ENCODE assay signal across 8 cellular contexts in the genomic region with DNA sequence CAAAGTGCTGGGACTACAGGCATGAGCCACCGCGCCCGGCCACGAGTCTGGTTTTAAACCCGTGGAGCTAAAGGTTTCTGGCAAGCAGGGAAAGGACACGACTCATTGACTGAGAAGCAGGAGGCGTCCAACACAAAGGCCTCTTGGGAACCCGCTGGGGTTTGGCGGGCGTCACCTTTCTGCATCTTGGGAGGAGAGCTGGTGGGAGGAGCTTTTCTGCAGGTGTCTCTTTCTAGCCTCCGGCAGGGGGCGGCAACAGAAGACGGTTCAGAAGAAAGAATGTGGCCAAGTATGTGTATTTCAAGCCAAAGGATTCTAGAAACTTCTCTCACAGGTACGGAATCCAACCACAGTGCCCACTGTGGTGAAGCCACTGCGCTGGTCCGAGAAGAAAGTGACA.
DNase-seq lines count a peak whose midpoint lies in the region; ATAC-seq lines count a peak whose summit lies in the region.

No MANE protein-coding gene starts in this region.

- H3K27me3 ChIP-seq in HUES64 (ENCODE audit: insufficient read depth, low read length): no peaks in the 10 kb centered on the region
- no peaks in the 10 kb centered on the region for H3K27me3 ChIP-seq in skeletal muscle tissue (ENCODE audit: control insufficient read depth in 3 of 3, insufficient read depth in 3 of 3, low read length in 3 of 3)

- H3K4me3 ChIP-seq in HUES64 (ENCODE audit: low read length) (no peak overlapping the region), skeletal muscle tissue (ENCODE audit: low read length in 3 of 3) (peak overlapping the region in 2 of 3 donors; percentile 41 to 48)

- H3K4me1 ChIP-seq in HUES64 (ENCODE audit: insufficient read depth, low read length) (peaks cover 28% of the 10 kb centered on the region), skeletal muscle tissue (ENCODE audit: control insufficient read depth in 3 of 3, insufficient read depth in 3 of 3, low read length in 3 of 3) (peaks cover 38 to 48% (median 41%) of the 10 kb centered on the region in 3 donors)

- peak overlapping the region; percentile 52; the same call in 1 of the 2 replicates for H3K27ac ChIP-seq in HUES64 (ENCODE audit: low read depth, low read length)
- peak overlapping the region; percentile 73 for H3K27ac ChIP-seq in skeletal muscle tissue (ENCODE audit: low read depth, low read length)

- no peaks in the 10 kb centered on the region for H3K9me3 ChIP-seq in HUES64 (ENCODE audit: insufficient read depth, low read depth, low read length)
- H3K9me3 ChIP-seq in skeletal muscle tissue (ENCODE audit: control insufficient read depth in 3 of 3, low read length in 3 of 3): no peaks in the 10 kb centered on the region

- DNase-seq in CD1c-positive myeloid dendritic cell (ENCODE audit: extremely low spot score) (peak; percentile 54), SW480 (ENCODE audit: low spot score) (peak; percentile 89), amniotic epithelial cell (ENCODE audit: low read depth) (peak; percentile 87), hepatic stellate cell (ENCODE audit: low spot score) (peak; percentile 49)

- ATAC-seq in HG03095 (IDR thresholded peaks at IDR 0.05; ENCODE audit: unreplicated experiment) (no peak), GM18519 (IDR thresholded peaks at IDR 0.05; ENCODE audit: low FRiP score, unreplicated experiment) (no peak)

- 23% methylated on average over 16 of the region's 16 CpGs for WGBS in HUES64

- H3K9ac ChIP-seq in HUES64 (ENCODE audit: low read depth, low read length) (0 out of 2 replicates have a peak overlapping the region, but pooled peaks have one; percentile 13), skeletal muscle tissue (ENCODE audit: low read depth in 1 of 3, low read length in 3 of 3) (peak overlapping the region in 1 of 3 donors; percentile 0)

- H3K36me3 ChIP-seq in HUES64 (ENCODE audit: insufficient read depth, low read length) (no peaks in the 10 kb centered on the region), skeletal muscle tissue (ENCODE audit: control insufficient read depth in 3 of 3, insufficient read depth in 3 of 3, low read length in 3 of 3) (no peaks in the 10 kb centered on the region)
